20 cellular contexts compared by ENCODE assay signal in genomic region chr12:132196038-132196872, GRCh38. TPM values are rescaled to one million over a fixed set of nuclear protein-coding genes. Genes with fewer than 3 reads are reported as not detected.
A peak's percentile ranks its signal among the peaks of the same experiment; 100 is the strongest.
DNase-seq lines count a peak whose midpoint lies in the region; ATAC-seq and TF ChIP-seq lines count a peak whose summit lies in the region.
"Had no signal": no experiment of that assay in that cellular context is flagged by ENCODE, and none has a peak within 500 bp of the region (broad histone marks: within the 10 kb centered on the region; RNA-seq: fewer than 3 reads in every experiment).

No MANE protein-coding gene starts in this region.

- intact Hi-C loops in Right ventricle myocardium inferior (cut with DNase I) (no loop called here), left ventricle myocardium superior (cut with micrococcal nuclease) (no loop called here), Caco-2 (cut with micrococcal nuclease; ENCODE audit: unreplicated experiment) (no loop called here)

- H3K27ac Mint-ChIP-seq in Caco-2 (ENCODE audit: unreplicated experiment), result no peak overlapping the region
- peak overlapping the region in 1 of 8 donors; percentile 89 for H3K27ac Mint-ChIP-seq in CD8-positive, alpha-beta memory T cell
- H3K27ac Mint-ChIP-seq: activated CD4-positive, alpha-beta T cell treated with anti-CD3 and anti-CD28 coated beads, Interleukin-2, amount 10 ng/mL, durations not matched to agents 7 days and 5 days; activated naive CD4-positive, alpha-beta T cell treated with anti-CD3 and anti-CD28 coated beads, Interleukin-2, amount 50 U/mL, for 24 hours; stimulated activated memory B cell treated with anti-CD40 and anti-IgM and Interleukin-4, amounts not matched to agents 10 μg/mL and 1 μg/mL and 100 μg/mL, for 72 hours had no signal

- CTCF ChIA-PET in Caco-2 (lab: Charles Lee), result interaction anchor here (0.8 kb wide), 1 partner anchor 17 kb away, joined by 5 read pairs; no protein-coding TSS in a partner anchor
- CTCF ChIA-PET in CD8-positive, alpha-beta memory T cell (lab: Charles Lee), result interaction anchor here (1.0 to 1.2 kb wide), 2 partner anchors 18 to 43 kb away, joined by 4 read pairs; no protein-coding TSS in a partner anchor

- no peaks in the 10 kb centered on the region for H3K4me1 ChIP-seq in Caco-2
- H3K4me1 ChIP-seq in CD8-positive, alpha-beta memory T cell (ENCODE audit: insufficient read depth, low read length), result no peaks in the 10 kb centered on the region
- H3K4me1 ChIP-seq: parathyroid adenoma, upper lobe of right lung had no signal

- H3K4me1 Mint-ChIP-seq in Caco-2 (ENCODE audit: low read depth, unreplicated experiment), result no peaks in the 10 kb centered on the region
- H3K4me1 Mint-ChIP-seq in CD8-positive, alpha-beta memory T cell, result peaks cover 0 to 5% (median under 1%) of the 10 kb centered on the region in 3 donors
- H3K4me1 Mint-ChIP-seq: activated CD4-positive, alpha-beta T cell treated with anti-CD3 and anti-CD28 coated beads, Interleukin-2, amount 10 ng/mL, durations not matched to agents 7 days and 5 days; activated naive CD4-positive, alpha-beta T cell treated with anti-CD3 and anti-CD28 coated beads, Interleukin-2, amount 50 U/mL, for 24 hours; stimulated activated memory B cell treated with anti-CD40 and anti-IgM and Interleukin-4, amounts not matched to agents 10 μg/mL and 1 μg/mL and 100 μg/mL, for 72 hours had no signal

- ATAC-seq in Right ventricle myocardium inferior (no peak), left ventricle myocardium superior (no peak), GM19463 (IDR thresholded peaks at IDR 0.05; ENCODE audit: unreplicated experiment) (no peak), HG02642 (IDR thresholded peaks at IDR 0.05; ENCODE audit: poor library complexity, unreplicated experiment) (no peak)
- ATAC-seq: stimulated activated memory B cell treated with anti-CD40 and anti-IgM and Interleukin-4, amounts not matched to agents 10 μg/mL and 1 μg/mL and 100 μg/mL, for 72 hours; upper lobe of right lung had no signal

- POLR2A ChIA-PET in Caco-2 (lab: Charles Lee), result no interaction called here
- POLR2A ChIA-PET in CD8-positive, alpha-beta memory T cell (lab: Charles Lee), result no interaction called here

- H3K27ac ChIP-seq in CD8-positive, alpha-beta memory T cell (ENCODE audit: low read depth, low read length), result no peak overlapping the region
- H3K27ac ChIP-seq: HL-60, parathyroid adenoma, upper lobe of right lung had no signal

- H3K9me3 Mint-ChIP-seq in Caco-2 (ENCODE audit: unreplicated experiment), result peaks cover 9% of the 10 kb centered on the region
- peaks cover 4 to 9% (median 8%) of the 10 kb centered on the region in 5 donors for H3K9me3 Mint-ChIP-seq in CD8-positive, alpha-beta memory T cell
- H3K9me3 Mint-ChIP-seq: activated naive CD4-positive, alpha-beta T cell treated with anti-CD3 and anti-CD28 coated beads, Interleukin-2, amount 50 U/mL, for 24 hours had no signal

- H3K36me3 ChIP-seq in Caco-2 (ENCODE audit: control insufficient read depth, insufficient read depth, low read length), result no peaks in the 10 kb centered on the region
- no peaks in the 10 kb centered on the region for H3K36me3 ChIP-seq in CD8-positive, alpha-beta memory T cell (ENCODE audit: insufficient read depth, low read length)
- H3K36me3 ChIP-seq: upper lobe of right lung had no signal

- peaks cover 10% of the 10 kb centered on the region for H3K27me3 Mint-ChIP-seq in Caco-2 (ENCODE audit: insufficient read depth, unreplicated experiment)
- no peaks in the 10 kb centered on the region for H3K27me3 Mint-ChIP-seq in CD8-positive, alpha-beta memory T cell
- H3K27me3 Mint-ChIP-seq: activated CD4-positive, alpha-beta T cell treated with anti-CD3 and anti-CD28 coated beads, Interleukin-2, amount 10 ng/mL, durations not matched to agents 7 days and 5 days; activated naive CD4-positive, alpha-beta T cell treated with anti-CD3 and anti-CD28 coated beads, Interleukin-2, amount 50 U/mL, for 24 hours had no signal

- TF ChIP-seq CTCF in choroid plexus epithelial cell (conservative IDR thresholded peaks at IDR 0.05; ENCODE audit: low read depth, low read length), result no peak
- TF ChIP-seq CTCF in Caco-2 (IDR thresholded peaks at IDR 0.05; ENCODE audit: insufficient read depth in 1 of 2, low read depth in 1 of 2, low read length in 1 of 2, severe bottlenecking in 1 of 2, unreplicated experiment in 1 of 2), result no peak

- H3K4me3 Mint-ChIP-seq in Caco-2 (ENCODE audit: unreplicated experiment), result no peak overlapping the region
- H3K4me3 Mint-ChIP-seq in CD8-positive, alpha-beta memory T cell, result no peak overlapping the region
- H3K4me3 Mint-ChIP-seq: activated CD4-positive, alpha-beta T cell treated with anti-CD3 and anti-CD28 coated beads, Interleukin-2, amount 10 ng/mL, durations not matched to agents 7 days and 5 days; activated naive CD4-positive, alpha-beta T cell treated with anti-CD3 and anti-CD28 coated beads, Interleukin-2, amount 50 U/mL, for 24 hours; stimulated activated memory B cell treated with anti-CD40 and anti-IgM and Interleukin-4, amounts not matched to agents 10 μg/mL and 1 μg/mL and 100 μg/mL, for 72 hours had no signal

- no peaks in the 10 kb centered on the region for H3K36me3 Mint-ChIP-seq in Caco-2 (ENCODE audit: insufficient read depth, unreplicated experiment)
- peaks cover 1 to 8% (median 2%) of the 10 kb centered on the region in 3 donors for H3K36me3 Mint-ChIP-seq in CD8-positive, alpha-beta memory T cell
- H3K36me3 Mint-ChIP-seq: stimulated activated memory B cell treated with anti-CD40 and anti-IgM and Interleukin-4, amounts not matched to agents 10 μg/mL and 1 μg/mL and 100 μg/mL, for 72 hours had no signal

- H3K4me3 ChIP-seq in choroid plexus epithelial cell (ENCODE audit: low read depth, low read length), result no peak overlapping the region
- no peak overlapping the region for H3K4me3 ChIP-seq in Caco-2 (ENCODE audit: low read depth, low read length)
- no peak overlapping the region for H3K4me3 ChIP-seq in CD8-positive, alpha-beta memory T cell (ENCODE audit: low read length)
- H3K4me3 ChIP-seq: upper lobe of right lung had no signal

- H3K9me3 ChIP-seq in Caco-2, result no peaks in the 10 kb centered on the region; the same call in 1 of the 2 replicates
- peaks cover 8% of the 10 kb centered on the region for H3K9me3 ChIP-seq in CD8-positive, alpha-beta memory T cell (ENCODE audit: low read length)
- H3K9me3 ChIP-seq: upper lobe of right lung had no signal

- H3K27me3 ChIP-seq in Caco-2 (replicated peaks; ENCODE audit: control insufficient read depth, insufficient read depth, low read length), result no peaks in the 10 kb centered on the region; the same call in 1 of the 2 replicates
- H3K27me3 ChIP-seq in CD8-positive, alpha-beta memory T cell (ENCODE audit: insufficient read depth, low read length, poor library complexity, severe bottlenecking), result no peaks in the 10 kb centered on the region
- H3K27me3 ChIP-seq: upper lobe of right lung had no signal

- no TSS peak for BruUV-seq in Caco-2 (replicated peaks; lab: Mats Ljungman, UMichigan)

- DNase-seq in Right ventricle myocardium inferior (ENCODE audit: missing footprints) (peak; percentile 61), left ventricle myocardium superior (no peak), NCI-H748 treated with DMSO at 0.1 percent for 48 hours (lab: John Stamatoyannopoulos, UW) (peak; percentile 44), choroid plexus epithelial cell (ENCODE audit: low read depth) (peak; percentile 10), Caco-2 (no peak)
- no peak for DNase-seq in CD8-positive, alpha-beta memory T cell
- DNase-seq: activated CD4-positive, alpha-beta T cell treated with anti-CD3 and anti-CD28 coated beads, Interleukin-2, amount 10 ng/mL, durations not matched to agents 7 days and 5 days; activated T-cell treated with anti-CD3 and anti-CD28 coated beads for 4 hours; caudate nucleus; effector CD8-positive, alpha-beta T cell; KG1; NCI-H1930; SIG-M5; upper lobe of right lung had no signal

RNA-seq across cellular contexts. Expression of gene NOC4L, which starts 52.0 kb away (rescaled TPM):
- total RNA-seq in Right ventricle myocardium inferior, result 9.2 TPM
- 12.1 TPM for total RNA-seq in left ventricle myocardium superior
- 39.6 and 40.7 TPM in 2 replicates for total RNA-seq in Caco-2 (2022)
- 10 to 100 TPM; 55.7 to 56.0 TPM for total RNA-seq in CD8-positive, alpha-beta memory T cell
- polyA plus RNA-seq in CD8-positive, alpha-beta memory T cell, result 25.1 TPM

RNA-seq across cellular contexts. Expression of gene DDX51, which starts 52.1 kb away (rescaled TPM):
- total RNA-seq in Right ventricle myocardium inferior (10.4 TPM), left ventricle myocardium superior (8.6 TPM), Caco-2 (2022) (35.5 and 40.4 TPM in 2 replicates)
- total RNA-seq in CD8-positive, alpha-beta memory T cell, result 10 to 100 TPM; 35.2 to 36.4 TPM
- polyA plus RNA-seq in CD8-positive, alpha-beta memory T cell, result 14.1 TPM

Comparison
In these comparisons a context has a peak if more than half of its experiments do, and no peak if none do; other contexts are left out.
1. DNase-seq: peak in Right ventricle myocardium inferior (single experiment), NCI-H748 treated with DMSO at 0.1 percent for 48 hours (single experiment) and choroid plexus epithelial cell (single experiment); none in left ventricle myocardium superior (single experiment), Caco-2 (0 of 2) and CD8-positive, alpha-beta memory T cell (0 of 5).